In genomic region chr11:76455331-76455730, GRCh38 we compare ENCODE assay signal across 20 cellular contexts. TPM values are rescaled to one million over a fixed set of nuclear protein-coding genes. Genes with fewer than 3 reads are reported as not detected.
DNase-seq lines count a peak whose midpoint lies in the region; ATAC-seq and TF ChIP-seq lines count a peak whose summit lies in the region.
"Had no signal": no experiment of that assay in that cellular context is flagged by ENCODE, and none has a peak within 500 bp of the region (broad histone marks: within the 10 kb centered on the region; RNA-seq: fewer than 3 reads in every experiment).

No MANE protein-coding gene starts in this region.

- H3K14ac ChIP-seq in neuronal stem cell (ENCODE audit: low read length) = no peak overlapping the region

- peaks cover 2% of the 10 kb centered on the region for H3K79me1 ChIP-seq in neuronal stem cell (ENCODE audit: low read depth, low read length)

- H2BK120ac ChIP-seq in neuronal stem cell (ENCODE audit: low read depth, low read length) = no peak overlapping the region

- POLR2A ChIA-PET in OCI-LY7 (lab: Charles Lee) = interaction anchor here (0.6 to 1.2 kb wide), 2 partner anchors 52 to 55 kb away, joined by 3 to 4 read pairs; no protein-coding TSS in a partner anchor

- no peaks in the 10 kb centered on the region for H3K9me2 ChIP-seq in OCI-LY7 (ENCODE audit: insufficient read depth, low read length)

- no peak overlapping the region for H4K91ac ChIP-seq in neuronal stem cell (ENCODE audit: low read depth, low read length, poor library complexity)

- peak overlapping the region; percentile 26 for H3K9ac ChIP-seq in iPS-15b (ENCODE audit: low read depth, low read length)
- no peak overlapping the region for H3K9ac ChIP-seq in neuronal stem cell (ENCODE audit: low read depth, low read length, poor library complexity)

- no peak overlapping the region for H2AFZ ChIP-seq in neuronal stem cell (ENCODE audit: low read length)
- no peak overlapping the region for H2AFZ ChIP-seq in OCI-LY7 (ENCODE audit: low read length)

- no peak overlapping the region for H3K18ac ChIP-seq in neuronal stem cell (ENCODE audit: low read length)

- intact Hi-C loops in OCI-LY7 (cut with micrococcal nuclease; ENCODE audit: unreplicated experiment) = no loop called here

- no peak overlapping the region for H2BK15ac ChIP-seq in neuronal stem cell (ENCODE audit: low read length)

- H3K23ac ChIP-seq in neuronal stem cell (ENCODE audit: low read depth, low read length, poor library complexity) = no peak overlapping the region

- WGBS in neuronal stem cell (ENCODE audit: extremely low coverage in 2 of 2, insufficient read length in 2 of 2, insufficient replicate concordance in 1 of 2), 2 donors = no CpG with 5 or more reads among the region's 2 CpGs

- CTCF ChIA-PET in OCI-LY7 (lab: Charles Lee; ENCODE audit: unreplicated experiment) = no interaction called here

- DNase-seq in HAP-1 (ENCODE audit: low spot score in 2 of 2) (peak; percentile 89 to 96), astrocyte of the hippocampus (ENCODE audit: low read depth, low spot score) (peak; percentile 73), neuronal stem cell (ENCODE audit: low spot score) (peak; percentile 94), ureter (ENCODE audit: low spot score) (no peak), superior temporal gyrus (ENCODE audit: extremely low spot score) (no peak), OCI-LY7 (ENCODE audit: low spot score) (no peak)
- DNase-seq: activated CD4-positive, alpha-beta T cell treated with anti-CD3 and anti-CD28 coated beads for 1 hour; activated gamma-delta T cell; CD8-positive, alpha-beta memory T cell; DND-41; foreskin melanocyte; midbrain; NCI-H1092 treated with DMSO at 0.1 percent for 48 hours; NCI-H2107; NCI-H524; occipital lobe; right lobe of liver had no signal

- H3K36me3 ChIP-seq in HAP-1 (replicated peaks) (peaks cover 22% of the 10 kb centered on the region), iPS-15b (ENCODE audit: control insufficient read depth, insufficient read depth, low read length) (no peaks in the 10 kb centered on the region), neuronal stem cell (replicated peaks in 1 of 2; ENCODE audit: control insufficient read depth in 2 of 2, insufficient read depth in 2 of 2, low read length in 2 of 2) (peaks cover 8 to 86% of the 10 kb centered on the region in 2 donors), OCI-LY7 (ENCODE audit: insufficient read depth, low read length) (peaks cover 65% of the 10 kb centered on the region)

- H3K4me2 ChIP-seq in neuronal stem cell (ENCODE audit: insufficient read depth, low read length, poor library complexity, severe bottlenecking) = no peak overlapping the region
- no peak overlapping the region for H3K4me2 ChIP-seq in OCI-LY7 (ENCODE audit: low read length)

- H4K8ac ChIP-seq in neuronal stem cell (ENCODE audit: low read depth, low read length) = no peak overlapping the region

- no peaks in the 10 kb centered on the region for H3K9me3 ChIP-seq in HAP-1
- H3K9me3 ChIP-seq in iPS-15b (ENCODE audit: control insufficient read depth, insufficient read depth, low read length) = no peaks in the 10 kb centered on the region
- H3K9me3 ChIP-seq in neuronal stem cell (replicated peaks in 1 of 2; ENCODE audit: control insufficient read depth in 2 of 2, insufficient read depth in 1 of 2, low read depth in 1 of 2, low read length in 2 of 2) = no peaks in the 10 kb centered on the region
- H3K9me3 ChIP-seq in OCI-LY7 (ENCODE audit: low read length) = no peaks in the 10 kb centered on the region
- H3K9me3 ChIP-seq: right lobe of liver had no signal

- H3K4me1 ChIP-seq in HAP-1 = peaks cover 35% of the 10 kb centered on the region
- H3K4me1 ChIP-seq in iPS-15b (ENCODE audit: control insufficient read depth, insufficient read depth, low read length) = peaks cover 39% of the 10 kb centered on the region
- H3K4me1 ChIP-seq in neuronal stem cell (ENCODE audit: control insufficient read depth in 2 of 2, insufficient read depth in 1 of 2, low read depth in 1 of 2, low read length in 2 of 2) = peaks cover 4 to 17% of the 10 kb centered on the region in 2 donors
- no peaks in the 10 kb centered on the region for H3K4me1 ChIP-seq in OCI-LY7 (ENCODE audit: insufficient read depth, low read length, poor library complexity, severe bottlenecking)
- H3K4me1 ChIP-seq: right lobe of liver had no signal

- no peaks in the 10 kb centered on the region for H3K79me2 ChIP-seq in OCI-LY7 (ENCODE audit: insufficient read depth, low read depth, low read length)

- no TSS peak for BruUV-seq in OCI-LY7 (replicated peaks; lab: Mats Ljungman, UMichigan)

- H4K20me1 ChIP-seq in OCI-LY7 (ENCODE audit: insufficient read depth, low read length) = no peaks in the 10 kb centered on the region

- no peak overlapping the region for H3K4ac ChIP-seq in neuronal stem cell (ENCODE audit: low read length)

- ATAC-seq in GM21723 (IDR thresholded peaks at IDR 0.05; ENCODE audit: unreplicated experiment) = no peak
- ATAC-seq: K562, right lobe of liver had no signal

- peak overlapping the region; percentile 89 for H3K27ac ChIP-seq in neuronal stem cell (replicated peaks; ENCODE audit: low read length)
- H3K27ac ChIP-seq in OCI-LY7 (ENCODE audit: low read depth, low read length, poor library complexity, severe bottlenecking) = no peak overlapping the region
- H3K27ac ChIP-seq: right lobe of liver had no signal

- H3K27me3 ChIP-seq in HAP-1 (ENCODE audit: low read depth) (no peaks in the 10 kb centered on the region), iPS-15b (ENCODE audit: control insufficient read depth, insufficient read depth, low read length) (no peaks in the 10 kb centered on the region), neuronal stem cell (ENCODE audit: control insufficient read depth in 3 of 3, insufficient read depth in 3 of 3, low read depth in 1 of 3, low read length in 3 of 3) (no peaks in the 10 kb centered on the region)
- H3K27me3 ChIP-seq: right lobe of liver had no signal

- no peak overlapping the region for H2BK5ac ChIP-seq in neuronal stem cell (ENCODE audit: low read length)

- no peak overlapping the region for H3K4me3 ChIP-seq in HAP-1
- peak overlapping the region; percentile 27 for H3K4me3 ChIP-seq in iPS-15b (ENCODE audit: low read depth, low read length)
- H3K4me3 ChIP-seq in neuronal stem cell (ENCODE audit: low read length in 2 of 2) = no peak overlapping the region
- no peak overlapping the region for H3K4me3 ChIP-seq in OCI-LY7 (ENCODE audit: low read depth, low read length, poor library complexity, severe bottlenecking)
- H3K4me3 ChIP-seq: K562, right lobe of liver had no signal

- in situ Hi-C loops in HAP-1 (cut with MboI; ENCODE audit: low sequenced_read_pairs) = no loop called here

- no peak for TF ChIP-seq CTCF in OCI-LY7 (conservative IDR thresholded peaks at IDR 0.05; ENCODE audit: low read length)

- H2AK5ac ChIP-seq in neuronal stem cell (ENCODE audit: low read depth, low read length) = no peak overlapping the region

- no peak overlapping the region for H2BK12ac ChIP-seq in neuronal stem cell (ENCODE audit: low read length)

RNA-seq across cellular contexts. Expression of gene EMSY, which starts 10.5 kb away (rescaled TPM):
- polyA plus RNA-seq in neuronal stem cell (2013, experiment 1 of 2) = 43.6 TPM
- 40.1 TPM for polyA plus RNA-seq in neuronal stem cell (2013, experiment 2 of 2)
- 26.9 TPM for total RNA-seq in ureter
- 26.3 and 45.5 TPM in 2 replicates for total RNA-seq in OCI-LY7 (2014; rRNA removed; shearing (Covaris generic))
- 29.8 and 32.2 TPM in 2 replicates for total RNA-seq in OCI-LY7 (2022)

Comparison
In these comparisons a context has a peak if more than half of its experiments do, and no peak if none do; other contexts are left out.
1. DNase-seq: peak in HAP-1 (2 of 2), astrocyte of the hippocampus (single experiment) and neuronal stem cell (single experiment); none in ureter (single experiment), superior temporal gyrus (single experiment) and OCI-LY7 (single experiment).